Comparison of ENCODE assay signal across 1 cellular context in genomic region chr4:768995-769394, GRCh38.
TF ChIP-seq lines count a peak whose summit lies in the region.

No MANE protein-coding gene starts in this region.

TF ChIP-seq in H1, 55 proteins besides CTCF, POLR2A, EP300 and RAD21:
- TF ChIP-seq SUZ12 (IDR thresholded peaks at IDR 0.05; ENCODE audit: low read length) = no peak
- TF ChIP-seq POLR2AphosphoS5 (IDR thresholded peaks at IDR 0.05; ENCODE audit: low read depth, low read length) = peak; percentile 33; the same call in 1 of the 2 replicates
